27 cellular contexts compared by ENCODE assay signal in the genomic region with DNA sequence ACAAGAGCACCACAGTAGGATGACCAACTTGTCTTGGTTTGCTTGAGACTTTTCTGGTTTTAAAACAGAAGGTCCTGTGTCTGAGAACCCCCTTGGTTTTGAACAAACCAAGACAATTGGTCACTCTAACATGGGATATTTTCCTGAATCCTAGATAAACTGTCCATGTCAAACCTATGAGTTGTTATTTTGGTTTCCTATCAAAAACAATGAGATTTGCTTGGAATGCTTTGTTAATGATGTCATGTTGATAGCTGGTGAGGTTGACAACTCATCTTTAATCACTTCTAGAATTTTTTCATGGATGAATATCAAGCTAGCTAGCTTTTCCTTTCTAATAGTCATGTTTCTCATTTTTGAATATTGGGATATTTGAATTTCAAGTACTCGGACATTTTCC.
"Had no signal": no experiment of that assay in that cellular context is flagged by ENCODE, and none has a peak within 500 bp of the region (broad histone marks: within the 10 kb centered on the region; RNA-seq: fewer than 3 reads in every experiment).

No MANE protein-coding gene starts in this region.

- H3K9me3 ChIP-seq: breast epithelium, heart right ventricle, mucosa of descending colon, right atrium auricular region, stomach, tibial artery, upper lobe of right lung had no signal

- H3K27ac ChIP-seq: breast epithelium, dorsolateral prefrontal cortex, foreskin keratinocyte, heart right ventricle, right atrium auricular region, stomach, tibial artery, upper lobe of right lung, WERI-Rb-1 had no signal

- H3K36me3 ChIP-seq: breast epithelium, heart right ventricle, right atrium auricular region, stomach, tibial artery, upper lobe of right lung, WERI-Rb-1 had no signal

- ATAC-seq: activated CD4-positive, CD25-positive, alpha-beta regulatory T cell treated with anti-CD3 and anti-CD28 coated beads, Interleukin-2, amount 50 U/mL, for 24 hours; foreskin keratinocyte; heart right ventricle; left cardiac atrium; left ventricle myocardium superior; mucosa of descending colon; natural killer cell treated with Interleukin-12 subunit alpha and Interleukin-12 subunit beta and Interleukin-15 and Interleukin-18, amount 100 ng/mL, for 72 hours; stimulated activated naive B cell treated with anti-CD40 and anti-IgM and Interleukin-4, amounts not matched to agents 10 μg/mL and 1 μg/mL and 100 μg/mL, for 72 hours; upper lobe of right lung had no signal

- DNase-seq: activated CD4-positive, alpha-beta T cell treated with anti-CD3 and anti-CD28 coated beads for 48 hours; activated CD4-positive, alpha-beta T cell treated with anti-CD3 and anti-CD28 coated beads, Interleukin-2, amount 50 U/mL, for 48 hours; activated CD8-positive, alpha-beta memory T cell treated with anti-CD3 and anti-CD28 coated beads for 24 hours; activated gamma-delta T cell; activated naive CD4-positive, alpha-beta T cell treated with anti-CD3 and anti-CD28 coated beads, Interleukin-2, amount 10 ng/mL, durations not matched to agents 7 days and 5 days; activated naive CD8-positive, alpha-beta T cell treated with anti-CD3 and anti-CD28 coated beads, Interleukin-2, amount 10 ng/mL, durations not matched to agents 7 days and 5 days; amniotic stem cell; dorsolateral prefrontal cortex; effector memory CD4-positive, alpha-beta T cell; foreskin keratinocyte; heart right ventricle; left cardiac atrium; left ventricle myocardium superior; mucosa of descending colon; stimulated activated CD4-positive, alpha-beta T cell treated with anti-CD3 and anti-CD28 coated beads, Interleukin-15, amount 100 ng/mL, for 24 hours; stimulated activated CD4-positive, alpha-beta T cell treated with anti-CD3 and anti-CD28 coated beads, Interleukin-2, amount 100 ng/mL, for 24 hours; stimulated activated naive B cell treated with anti-CD40 and anti-IgM and Interleukin-4, amounts not matched to agents 10 μg/mL and 1 μg/mL and 100 μg/mL, for 72 hours; stomach; tibial artery; upper lobe of right lung; WERI-Rb-1 had no signal

- H3K27me3 ChIP-seq: foreskin keratinocyte, heart right ventricle, right atrium auricular region, stomach, tibial artery, upper lobe of right lung had no signal

- H3K4me3 ChIP-seq: breast epithelium, dorsolateral prefrontal cortex, heart right ventricle, mucosa of descending colon, right atrium auricular region, stomach, tibial artery, upper lobe of right lung had no signal

- H3K4me1 ChIP-seq: breast epithelium, foreskin keratinocyte, heart right ventricle, right atrium auricular region, stomach, tibial artery, upper lobe of right lung had no signal

- FAIRE-seq: islet of Langerhans, TTC549 had no signal
